In the genomic region with DNA sequence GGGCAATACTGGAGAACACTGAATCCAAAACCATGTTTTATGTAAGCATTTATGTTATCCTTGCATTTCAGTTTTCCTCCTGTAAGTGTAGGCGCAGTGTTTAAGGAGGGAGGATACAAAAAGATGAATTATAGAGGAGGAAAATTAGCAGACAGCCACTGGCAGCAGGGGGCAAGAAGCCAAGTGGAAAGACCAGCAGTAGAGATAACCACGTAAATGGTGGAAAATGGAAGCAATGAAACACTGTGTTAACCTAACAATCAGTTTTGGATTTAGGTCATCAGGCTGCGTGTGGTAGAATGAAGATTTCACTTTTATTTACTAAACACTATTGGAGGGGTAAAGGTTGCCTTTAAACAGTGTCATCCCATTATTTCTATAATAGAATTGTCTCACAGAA, we compare ENCODE assay signal across 32 cellular contexts.
"Had no signal": no experiment of that assay in that cellular context is flagged by ENCODE, and none has a peak within 500 bp of the region (broad histone marks: within the 10 kb centered on the region; RNA-seq: fewer than 3 reads in every experiment).

No MANE protein-coding gene starts in this region.

- H3K4me1 ChIP-seq: SJSA1 had no signal

- H3K4me1 Mint-ChIP-seq: activated CD4-positive, alpha-beta memory T cell treated with anti-CD3 and anti-CD28 coated beads, Interleukin-2, amount 10 ng/mL, durations not matched to agents 7 days and 5 days; activated naive CD8-positive, alpha-beta T cell treated with anti-CD3 and anti-CD28 coated beads for 36 hours; activated T-helper 17 cell treated with anti-CD3 and anti-CD28 coated beads, Interleukin-2, amount 50 U/mL, for 72 hours had no signal

- H3K4me3 ChIP-seq: SJSA1 had no signal

- DNase-seq: activated CD4-positive, alpha-beta memory T cell treated with anti-CD3 and anti-CD28 coated beads, Interleukin-2, amount 10 ng/mL, durations not matched to agents 7 days and 5 days; activated CD4-positive, alpha-beta T cell treated with anti-CD3 and anti-CD28 coated beads for 1 hour; activated CD4-positive, alpha-beta T cell treated with anti-CD3 and anti-CD28 coated beads for 48 hours; activated CD4-positive, CD25-positive, alpha-beta regulatory T cell; activated CD8-positive, alpha-beta memory T cell treated with anti-CD3 and anti-CD28 coated beads for 24 hours; activated effector memory CD4-positive, alpha-beta T cell treated with anti-CD3 and anti-CD28 coated beads, Interleukin-2, amount 50 U/mL, for 16 hours; activated naive CD4-positive, alpha-beta T cell; activated naive CD4-positive, alpha-beta T cell treated with anti-CD3 and anti-CD28 coated beads, Interleukin-2, amount 50 U/mL, for 16 hours; activated naive CD8-positive, alpha-beta T cell treated with anti-CD3 and anti-CD28 coated beads for 36 hours; activated T-cell treated with anti-CD3 and anti-CD28 coated beads, Interleukin-2, amount 50 U/mL, for 1 hour; activated T-cell treated with anti-CD3 and anti-CD28 coated beads, Interleukin-2, amount 50 U/mL, for 72 hours; amniotic stem cell; aorta; brain microvascular endothelial cell; central memory CD4-positive, alpha-beta T cell; KG1; NCI-H1092 treated with DMSO at 0.1 percent for 48 hours; NCI-H1417; NCI-H146; NCI-H187; NCI-H2029 treated with DMSO at 0.1 percent for 48 hours; NCI-H2107; NCI-H2171; NCI-H226; NCI-H446 treated with DMSO at 0.1 percent for 48 hours; NCI-H524; SHP77; T1000; WERI-Rb-1 had no signal

- H3K27ac Mint-ChIP-seq: activated CD4-positive, alpha-beta memory T cell treated with anti-CD3 and anti-CD28 coated beads, Interleukin-2, amount 10 ng/mL, durations not matched to agents 7 days and 5 days; activated naive CD8-positive, alpha-beta T cell treated with anti-CD3 and anti-CD28 coated beads for 36 hours; activated T-cell treated with anti-CD3 and anti-CD28 coated beads, Interleukin-2, amount 50 U/mL, for 72 hours; activated T-helper 17 cell treated with anti-CD3 and anti-CD28 coated beads, Interleukin-2, amount 50 U/mL, for 72 hours had no signal

- H3K9me3 ChIP-seq: SJSA1 had no signal

- H3K36me3 ChIP-seq: brain microvascular endothelial cell, SJSA1, WERI-Rb-1 had no signal

- ATAC-seq: activated T-cell treated with anti-CD3 and anti-CD28 coated beads, Interleukin-2, amount 50 U/mL, for 72 hours; activated T-helper 17 cell treated with anti-CD3 and anti-CD28 coated beads, Interleukin-2, amount 50 U/mL, for 72 hours; Panc1 had no signal

- H3K36me3 Mint-ChIP-seq: activated naive CD8-positive, alpha-beta T cell treated with anti-CD3 and anti-CD28 coated beads for 36 hours had no signal

- H3K27ac ChIP-seq: brain microvascular endothelial cell, SJSA1, WERI-Rb-1 had no signal

- H3K4me3 Mint-ChIP-seq: activated CD4-positive, alpha-beta memory T cell treated with anti-CD3 and anti-CD28 coated beads, Interleukin-2, amount 10 ng/mL, durations not matched to agents 7 days and 5 days; activated naive CD8-positive, alpha-beta T cell treated with anti-CD3 and anti-CD28 coated beads for 36 hours; activated T-cell treated with anti-CD3 and anti-CD28 coated beads, Interleukin-2, amount 50 U/mL, for 72 hours; activated T-helper 17 cell treated with anti-CD3 and anti-CD28 coated beads, Interleukin-2, amount 50 U/mL, for 72 hours had no signal

- H3K9me3 Mint-ChIP-seq: activated CD4-positive, alpha-beta memory T cell treated with anti-CD3 and anti-CD28 coated beads, Interleukin-2, amount 10 ng/mL, durations not matched to agents 7 days and 5 days; activated naive CD8-positive, alpha-beta T cell treated with anti-CD3 and anti-CD28 coated beads for 36 hours; activated T-cell treated with anti-CD3 and anti-CD28 coated beads, Interleukin-2, amount 50 U/mL, for 72 hours; activated T-helper 17 cell treated with anti-CD3 and anti-CD28 coated beads, Interleukin-2, amount 50 U/mL, for 72 hours had no signal

- H3K27me3 ChIP-seq: brain microvascular endothelial cell, SJSA1 had no signal

- H3K27me3 Mint-ChIP-seq: activated CD4-positive, alpha-beta memory T cell treated with anti-CD3 and anti-CD28 coated beads, Interleukin-2, amount 10 ng/mL, durations not matched to agents 7 days and 5 days; activated naive CD8-positive, alpha-beta T cell treated with anti-CD3 and anti-CD28 coated beads for 36 hours; activated T-helper 17 cell treated with anti-CD3 and anti-CD28 coated beads, Interleukin-2, amount 50 U/mL, for 72 hours had no signal
